ENCODE assay signal across 9 cellular contexts in the genomic region with DNA sequence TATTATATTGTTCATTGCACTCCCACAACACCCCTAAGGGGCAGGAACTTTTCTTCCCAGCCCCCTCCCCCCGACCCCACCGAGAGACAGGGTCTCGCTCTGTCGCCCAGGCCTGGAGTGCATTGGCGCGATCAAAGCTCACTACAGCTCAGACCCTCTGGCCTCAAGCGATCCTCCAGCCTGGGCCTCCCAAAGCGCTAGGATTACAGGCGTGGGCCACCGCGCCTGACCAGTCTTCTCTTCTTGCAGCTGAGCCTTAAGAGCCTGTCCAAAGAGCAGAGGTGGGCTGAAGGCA. TPM values are rescaled to one million over a fixed set of nuclear protein-coding genes. Genes with fewer than 3 reads are reported as not detected.
DNase-seq lines count a peak whose midpoint lies in the region; ATAC-seq and TF ChIP-seq lines count a peak whose summit lies in the region.
"Had no signal": no experiment of that assay in that cellular context is flagged by ENCODE, and none has a peak within 500 bp of the region (broad histone marks: within the 10 kb centered on the region; RNA-seq: fewer than 3 reads in every experiment).

No MANE protein-coding gene starts in this region.

- H4K20me1 ChIP-seq in DND-41 (ENCODE audit: insufficient read depth, low read length) (peaks cover 28% of the 10 kb centered on the region), MM.1S (ENCODE audit: insufficient read depth, low read length) (no peaks in the 10 kb centered on the region), osteoblast (ENCODE audit: insufficient read depth, low read length) (no peaks in the 10 kb centered on the region)

- H3K9ac ChIP-seq in DND-41 (ENCODE audit: low read depth, low read length) = peak overlapping the region; percentile 80
- H3K9ac ChIP-seq in MM.1S (ENCODE audit: low read length) = peak overlapping the region; percentile 88; the same call in 1 of the 2 replicates

- H3K79me2 ChIP-seq in DND-41 (ENCODE audit: insufficient read depth, low read length) = peaks cover 48% of the 10 kb centered on the region
- peaks cover 50% of the 10 kb centered on the region for H3K79me2 ChIP-seq in MM.1S (ENCODE audit: low read length)
- H3K79me2 ChIP-seq in osteoblast (ENCODE audit: insufficient read depth, low read length) = peaks cover 35% of the 10 kb centered on the region

- H3K4me3 ChIP-seq in DND-41 (ENCODE audit: low read depth in 1 of 2, low read length in 2 of 2) (peak overlapping the region; percentile 68 to 82; a peak in 3 of 4 replicates), MM.1S (ENCODE audit: low read length) (peak overlapping the region; percentile 82), choroid plexus epithelial cell (ENCODE audit: low read depth, low read length) (peak overlapping the region; percentile 68), osteoblast (ENCODE audit: insufficient read depth, low read length) (peak overlapping the region; percentile 91)
- H3K4me3 ChIP-seq: mucosa of descending colon had no signal

- no peak for ATAC-seq in DND-41 (ENCODE audit: insufficient read depth, low read depth)
- no peak for ATAC-seq in GM21723 (IDR thresholded peaks at IDR 0.05; ENCODE audit: unreplicated experiment)
- no peak for ATAC-seq in HG02571 (IDR thresholded peaks at IDR 0.05; ENCODE audit: unreplicated experiment)

- H3K27me3 ChIP-seq in DND-41 (ENCODE audit: insufficient read depth, low read length, poor library complexity) (no peaks in the 10 kb centered on the region), MM.1S (replicated peaks; ENCODE audit: insufficient read depth, low read length) (no peaks in the 10 kb centered on the region), osteoblast (ENCODE audit: insufficient read depth, low read length) (no peaks in the 10 kb centered on the region)

- peaks cover 11% of the 10 kb centered on the region for H3F3A ChIP-seq in MM.1S (ENCODE audit: insufficient read depth, low read length)

- DNase-seq in DND-41 (no peak), MM.1S (no peak), choroid plexus epithelial cell (ENCODE audit: low read depth) (no peak), osteoblast (ENCODE audit: insufficient read length, low spot score, missing footprints) (no peak), NCI-H2107 (lab: John Stamatoyannopoulos, UW) (no peak), AML-193 (lab: John Stamatoyannopoulos, UW) (no peak)

- H3K4me1 ChIP-seq in DND-41 (ENCODE audit: insufficient read depth, low read length) (peaks cover 53% of the 10 kb centered on the region), MM.1S (ENCODE audit: low read length) (peaks cover 31% of the 10 kb centered on the region), osteoblast (ENCODE audit: insufficient read depth, low read length) (peaks cover 29% of the 10 kb centered on the region)

- peaks cover 39% of the 10 kb centered on the region for H3K36me3 ChIP-seq in DND-41 (ENCODE audit: insufficient read depth, low read length)
- peaks cover 9% of the 10 kb centered on the region; the same call in 1 of the 2 replicates for H3K36me3 ChIP-seq in MM.1S (replicated peaks; ENCODE audit: insufficient read depth, low read length)
- H3K36me3 ChIP-seq in osteoblast (ENCODE audit: insufficient read depth, low read length) = peaks cover 2% of the 10 kb centered on the region

- H2AFZ ChIP-seq in DND-41 (ENCODE audit: low read depth, low read length) (peak overlapping the region; percentile 94), MM.1S (ENCODE audit: low read length) (peak overlapping the region; percentile 86), osteoblast (ENCODE audit: low read length) (peak overlapping the region; percentile 40)

- H3K9me3 ChIP-seq in DND-41 (ENCODE audit: insufficient read depth, low read length, severe bottlenecking) (no peaks in the 10 kb centered on the region), MM.1S (replicated peaks; ENCODE audit: insufficient read depth, low read length) (no peaks in the 10 kb centered on the region), osteoblast (ENCODE audit: low read depth, low read length) (no peaks in the 10 kb centered on the region)
- H3K9me3 ChIP-seq: mucosa of descending colon had no signal

- peak overlapping the region; percentile 93 for H3K4me2 ChIP-seq in DND-41 (ENCODE audit: insufficient read depth, low read length)
- H3K4me2 ChIP-seq in MM.1S (ENCODE audit: low read depth, low read length) = peak overlapping the region; percentile 73
- peak overlapping the region; percentile 82 for H3K4me2 ChIP-seq in osteoblast (ENCODE audit: insufficient read depth, low read length)

- TF ChIP-seq CTCF in DND-41 (IDR thresholded peaks at IDR 0.05; ENCODE audit: borderline replicate concordance, extremely low read depth, low read length, poor library complexity, severe bottlenecking) (no peak), MM.1S (IDR thresholded peaks at IDR 0.05; ENCODE audit: low read length) (no peak), choroid plexus epithelial cell (conservative IDR thresholded peaks at IDR 0.05; ENCODE audit: low read depth, low read length) (no peak), osteoblast (IDR thresholded peaks at IDR 0.05; ENCODE audit: extremely low read depth, low read depth, low read length) (no peak)

- H3K9me2 ChIP-seq in MM.1S (replicated peaks; ENCODE audit: insufficient read depth, low read length) = no peaks in the 10 kb centered on the region

- H3K27ac ChIP-seq in DND-41 (ENCODE audit: low read length) = peak overlapping the region; percentile 84
- no peak overlapping the region; the same call in 1 of the 2 replicates for H3K27ac ChIP-seq in MM.1S (ENCODE audit: low read length)
- H3K27ac ChIP-seq in osteoblast (ENCODE audit: low read depth, low read length) = no peak overlapping the region

RNA-seq across cellular contexts. Expression of a gene that starts 0.3 kb away (rescaled TPM):
- total RNA-seq in osteoblast = 38.0 and 41.8 TPM in 2 replicates

RNA-seq across cellular contexts. Expression of a gene that starts 3.8 kb away (rescaled TPM):
- total RNA-seq in osteoblast = 22.4 and 25.0 TPM in 2 replicates

RNA-seq across cellular contexts. Expression of a gene that starts 19.3 kb away (rescaled TPM):
- 13.8 and 16.2 TPM in 2 replicates for total RNA-seq in osteoblast

RNA-seq across cellular contexts. Expression of a gene that starts 44.7 kb away (rescaled TPM):
- 10.1 and 15.6 TPM in 2 replicates for total RNA-seq in osteoblast

Comparison
In these comparisons a context has a peak if more than half of its experiments do, and no peak if none do; other contexts are left out.
1. H2AFZ ChIP-seq: peak in every context shown above with its lines; median percentile 94 in DND-41; 86 in MM.1S; 40 in osteoblast.